In the genomic region with DNA sequence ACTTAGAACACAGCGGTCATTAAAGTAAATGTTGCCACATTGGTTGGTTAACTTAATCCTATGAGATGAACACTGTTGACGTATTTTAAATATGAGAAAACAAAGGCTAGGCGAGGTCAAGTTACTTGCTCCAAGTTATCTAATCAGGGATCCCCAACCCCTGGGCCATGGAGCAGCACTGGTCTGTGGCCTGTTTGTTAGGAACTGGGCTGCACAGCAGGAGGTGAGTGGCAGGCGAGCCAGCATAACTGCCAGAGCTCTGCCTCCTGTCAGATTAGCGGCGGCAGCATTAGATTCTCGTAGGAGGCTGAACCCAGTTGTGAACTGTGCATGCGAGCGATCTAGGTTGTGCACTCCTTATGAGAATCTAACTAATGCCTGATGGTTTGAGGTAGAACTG, we compare ENCODE assay signal across 20 cellular contexts.
A peak's percentile ranks its signal among the peaks of the same experiment; 100 is the strongest.
DNase-seq lines count a peak whose midpoint lies in the region; ATAC-seq, FAIRE-seq and TF ChIP-seq lines count a peak whose summit lies in the region.
"Had no signal": no experiment of that assay in that cellular context is flagged by ENCODE, and none has a peak within 500 bp of the region (broad histone marks: within the 10 kb centered on the region; RNA-seq: fewer than 3 reads in every experiment).

No MANE protein-coding gene starts in this region.

- H4K5ac ChIP-seq in H9 (ENCODE audit: insufficient read length, low read depth, low read length), result no peak overlapping the region

- H3K27ac ChIP-seq in H9 (ENCODE audit: insufficient read length, low read depth, low read length) (no peak overlapping the region), endodermal cell (ENCODE audit: low read depth, low read length) (no peak overlapping the region), GM23248 (no peak overlapping the region), pancreas (no peak overlapping the region)
- H3K27ac ChIP-seq in naive thymus-derived CD4-positive, alpha-beta T cell (ENCODE audit: low read depth, low read length), result no peak overlapping the region
- H3K27ac ChIP-seq: C4-2B had no signal

- H3K56ac ChIP-seq in H9 (ENCODE audit: insufficient read length, low read depth, low read length), result no peak overlapping the region

- no peaks in the 10 kb centered on the region for H3K79me1 ChIP-seq in H9 (ENCODE audit: insufficient read depth, low read depth, low read length, poor library complexity, severe bottlenecking)

- DNase-seq in H9, result peak; percentile 36
- DNase-seq in OCI-M2 (lab: John Stamatoyannopoulos, UW; ENCODE audit: unreplicated experiment), result peak; percentile 50
- peak; percentile 82 for DNase-seq in endodermal cell
- DNase-seq in retina, result peak; percentile 70
- no peak for DNase-seq in GM23248
- DNase-seq in naive thymus-derived CD4-positive, alpha-beta T cell, result no peak
- no peak for DNase-seq in pancreas
- DNase-seq: ACHN, DMS79 treated with DMSO at 0.1 percent for 48 hours, GOT3, Kasumi-1, NCI-H1092 treated with DMSO at 0.1 percent for 48 hours, NCI-H1694, NCI-H2081 treated with DMSO at 0.1 percent for 48 hours, NCI-H510A treated with DMSO at 0.1 percent for 48 hours, NCI-H774, OCI-M1, SIG-M5 had no signal

- TF ChIP-seq CTCF in H9 (conservative IDR thresholded peaks at IDR 0.05), result no peak
- TF ChIP-seq CTCF in endodermal cell (conservative IDR thresholded peaks at IDR 0.05), result no peak
- no peak for TF ChIP-seq CTCF in pancreas (IDR thresholded peaks at IDR 0.05)

- H4K8ac ChIP-seq in H9 (replicated peaks; ENCODE audit: insufficient read length, low read depth, low read length), result no peak overlapping the region

- H3K9me3 Mint-ChIP-seq in H9 (no peaks in the 10 kb centered on the region), endodermal cell (no peaks in the 10 kb centered on the region)
- H3K9me3 Mint-ChIP-seq in naive thymus-derived CD4-positive, alpha-beta T cell, result peaks cover 0 to 7% (median 0%) of the 10 kb centered on the region in 11 donors

- CTCF ChIA-PET in naive thymus-derived CD4-positive, alpha-beta T cell (lab: Charles Lee), result no interaction called here

- H3K4me3 Mint-ChIP-seq in H9 (no peak overlapping the region), endodermal cell (no peak overlapping the region)
- H3K4me3 Mint-ChIP-seq in naive thymus-derived CD4-positive, alpha-beta T cell, result no peak overlapping the region

- H3K4me2 ChIP-seq in H9 (ENCODE audit: insufficient read depth, insufficient read length, low read length) (no peak overlapping the region), GM23248 (ENCODE audit: unreplicated experiment) (no peak overlapping the region)

- no peaks in the 10 kb centered on the region for H3F3A ChIP-seq in GM23248 (ENCODE audit: insufficient read depth)

- H2BK120ac ChIP-seq in H9 (ENCODE audit: low read depth, low read length, poor library complexity, severe bottlenecking), result no peak overlapping the region

- H2BK20ac ChIP-seq in H9 (ENCODE audit: low read depth, low read length, poor library complexity, severe bottlenecking), result no peak overlapping the region

- H3K18ac ChIP-seq in H9 (ENCODE audit: insufficient read length, low read depth, low read length), result no peak overlapping the region

- FAIRE-seq in pancreas (lab: Jason Lieb, UNC), result no peak
- FAIRE-seq: G401.6 had no signal

- H3T11ph ChIP-seq in H9 (ENCODE audit: low read length), result no peak overlapping the region

- H3K27me3 ChIP-seq in H9 (ENCODE audit: insufficient read depth, low read length) (no peaks in the 10 kb centered on the region), endodermal cell (ENCODE audit: control insufficient read depth, insufficient read depth, low read length, poor library complexity, severe bottlenecking) (no peaks in the 10 kb centered on the region), GM23248 (replicated peaks; ENCODE audit: insufficient read depth) (no peaks in the 10 kb centered on the region), pancreas (no peaks in the 10 kb centered on the region)
- no peaks in the 10 kb centered on the region for H3K27me3 ChIP-seq in naive thymus-derived CD4-positive, alpha-beta T cell (ENCODE audit: control insufficient read depth in 2 of 2, insufficient read depth in 2 of 2, low read length in 2 of 2)

- H3K36me3 Mint-ChIP-seq in H9 (ENCODE audit: insufficient read depth in 1 of 3, low read depth in 3 of 3), result no peaks in the 10 kb centered on the region
- H3K36me3 Mint-ChIP-seq in endodermal cell (ENCODE audit: low read depth), result peaks cover 7% of the 10 kb centered on the region
- no peaks in the 10 kb centered on the region for H3K36me3 Mint-ChIP-seq in naive thymus-derived CD4-positive, alpha-beta T cell

- no peaks in the 10 kb centered on the region for H3K23me2 ChIP-seq in H9 (ENCODE audit: insufficient read length, low read depth, low read length, poor library complexity, severe bottlenecking)

- no peak overlapping the region for H2BK12ac ChIP-seq in H9 (ENCODE audit: insufficient read length, low read depth, low read length)

- no peak overlapping the region for H2BK5ac ChIP-seq in H9 (ENCODE audit: insufficient read length, low read length)

- no CpG with 5 or more reads among the region's 9 CpGs for WGBS in H9 (ENCODE audit: extremely low coverage, insufficient read length, low lambda C conversion rate)
- 64 to 82% methylated on average over 4 to 9 of the region's 9 CpGs for WGBS in endodermal cell (ENCODE audit: insufficient coverage in 1 of 2, insufficient read length in 1 of 2), 2 experiments
- WGBS in GM23248 (ENCODE audit: low coverage in 1 of 2, low lambda C conversion rate in 2 of 2, missing lambda C conversion rate in 2 of 2), 2 experiments, result 47 to 51% methylated on average over 9 of the region's 9 CpGs
- WGBS in pancreas, 2 donors, result 77 to 86% methylated on average over 9 of the region's 9 CpGs

- POLR2A ChIA-PET in naive thymus-derived CD4-positive, alpha-beta T cell (lab: Charles Lee), result no interaction called here

- no peak overlapping the region for H3K9ac ChIP-seq in H9 (ENCODE audit: extremely low read depth, insufficient read length, low read length)
- no peak overlapping the region for H3K9ac ChIP-seq in endodermal cell (ENCODE audit: extremely low read depth, low read length, poor library complexity, severe bottlenecking)
- H3K9ac ChIP-seq in GM23248, result no peak overlapping the region

- H2AK5ac ChIP-seq in H9 (ENCODE audit: insufficient read length, low read length), result no peak overlapping the region

- intact Hi-C loops in naive thymus-derived CD4-positive, alpha-beta T cell (cut with micrococcal nuclease), result no loop called here
- intact Hi-C loops in pancreas (cut with DNase I), result no loop called here

- no peak overlapping the region for H3K23ac ChIP-seq in H9 (ENCODE audit: insufficient read length, low read depth, low read length)

- H3K9me3 ChIP-seq in H9 (ENCODE audit: control insufficient read depth, low read depth, low read length) (no peaks in the 10 kb centered on the region), endodermal cell (ENCODE audit: control insufficient read depth, low read length) (no peaks in the 10 kb centered on the region), GM23248 (ENCODE audit: low read depth) (no peaks in the 10 kb centered on the region), pancreas (no peaks in the 10 kb centered on the region)
- no peaks in the 10 kb centered on the region for H3K9me3 ChIP-seq in naive thymus-derived CD4-positive, alpha-beta T cell (ENCODE audit: control insufficient read depth in 2 of 3, low read length in 3 of 3)

- H3K14ac ChIP-seq in H9 (ENCODE audit: insufficient read depth, low read length), result no peak overlapping the region

- no peak overlapping the region for H3K4ac ChIP-seq in H9 (ENCODE audit: low read depth, low read length)

- H3K4me1 ChIP-seq in H9 (ENCODE audit: insufficient read depth, low read length) (peaks cover 3% of the 10 kb centered on the region), endodermal cell (ENCODE audit: control insufficient read depth, insufficient read depth, low read length) (no peaks in the 10 kb centered on the region), GM23248 (ENCODE audit: insufficient read depth) (no peaks in the 10 kb centered on the region), pancreas (no peaks in the 10 kb centered on the region)
- H3K4me1 ChIP-seq in naive thymus-derived CD4-positive, alpha-beta T cell (ENCODE audit: control insufficient read depth in 2 of 2, insufficient read depth in 2 of 2, low read length in 2 of 2), result no peaks in the 10 kb centered on the region

- H3K4me1 Mint-ChIP-seq in H9 (peaks cover 14 to 15% of the 10 kb centered on the region in 2 experiments), endodermal cell (peaks cover 21% of the 10 kb centered on the region)
- H3K4me1 Mint-ChIP-seq in naive thymus-derived CD4-positive, alpha-beta T cell, result no peaks in the 10 kb centered on the region

- H2AFZ ChIP-seq in H9 (ENCODE audit: low read length) (no peak overlapping the region), GM23248 (no peak overlapping the region)

- in situ Hi-C loops in GM23248 (cut with MboI), result no loop called here

- no peak overlapping the region for H2BK15ac ChIP-seq in H9 (ENCODE audit: low read depth, low read length)

- H3K4me3 ChIP-seq in endodermal cell (ENCODE audit: low read length) (no peak overlapping the region), GM23248 (no peak overlapping the region), pancreas (no peak overlapping the region)
- no peak overlapping the region for H3K4me3 ChIP-seq in naive thymus-derived CD4-positive, alpha-beta T cell (ENCODE audit: low read length)

- no peak overlapping the region for H4K91ac ChIP-seq in H9 (ENCODE audit: insufficient read length, low read depth, low read length)

- H3K36me3 ChIP-seq in endodermal cell (ENCODE audit: control insufficient read depth, insufficient read depth, low read length) (no peaks in the 10 kb centered on the region), GM23248 (ENCODE audit: low read depth) (no peaks in the 10 kb centered on the region), pancreas (no peaks in the 10 kb centered on the region)
- no peaks in the 10 kb centered on the region for H3K36me3 ChIP-seq in naive thymus-derived CD4-positive, alpha-beta T cell (ENCODE audit: control insufficient read depth in 2 of 3, insufficient read depth in 3 of 3, low read length in 3 of 3)

- H3K27ac Mint-ChIP-seq in H9 (no peak overlapping the region), endodermal cell (peak overlapping the region; percentile 36)
- no peak overlapping the region for H3K27ac Mint-ChIP-seq in naive thymus-derived CD4-positive, alpha-beta T cell

- H3K79me2 ChIP-seq in H9 (ENCODE audit: insufficient read depth, low read length), result no peaks in the 10 kb centered on the region
- no peaks in the 10 kb centered on the region for H3K79me2 ChIP-seq in GM23248 (ENCODE audit: insufficient read depth)

- no peaks in the 10 kb centered on the region for H3K9me2 ChIP-seq in GM23248 (ENCODE audit: insufficient read depth)

- H3K27me3 Mint-ChIP-seq in H9 (ENCODE audit: low read depth), result no peaks in the 10 kb centered on the region
- no peaks in the 10 kb centered on the region for H3K27me3 Mint-ChIP-seq in endodermal cell (ENCODE audit: insufficient read depth)
- no peaks in the 10 kb centered on the region for H3K27me3 Mint-ChIP-seq in naive thymus-derived CD4-positive, alpha-beta T cell

- no peak for ATAC-seq in naive thymus-derived CD4-positive, alpha-beta T cell
- ATAC-seq in pancreas, result no peak

- H4K20me1 ChIP-seq in H9 (ENCODE audit: control insufficient read depth, insufficient read depth, insufficient read length), result no peaks in the 10 kb centered on the region
- no peaks in the 10 kb centered on the region for H4K20me1 ChIP-seq in GM23248 (ENCODE audit: insufficient read depth)

Comparison
In these comparisons a context has a peak if more than half of its experiments do, and no peak if none do; other contexts are left out.
1. DNase-seq: peak in H9 (single experiment), OCI-M2 (single experiment), endodermal cell (single experiment) and retina (single experiment); none in GM23248 (single experiment), naive thymus-derived CD4-positive, alpha-beta T cell (0 of 9) and pancreas (0 of 6).